In the genomic region with DNA sequence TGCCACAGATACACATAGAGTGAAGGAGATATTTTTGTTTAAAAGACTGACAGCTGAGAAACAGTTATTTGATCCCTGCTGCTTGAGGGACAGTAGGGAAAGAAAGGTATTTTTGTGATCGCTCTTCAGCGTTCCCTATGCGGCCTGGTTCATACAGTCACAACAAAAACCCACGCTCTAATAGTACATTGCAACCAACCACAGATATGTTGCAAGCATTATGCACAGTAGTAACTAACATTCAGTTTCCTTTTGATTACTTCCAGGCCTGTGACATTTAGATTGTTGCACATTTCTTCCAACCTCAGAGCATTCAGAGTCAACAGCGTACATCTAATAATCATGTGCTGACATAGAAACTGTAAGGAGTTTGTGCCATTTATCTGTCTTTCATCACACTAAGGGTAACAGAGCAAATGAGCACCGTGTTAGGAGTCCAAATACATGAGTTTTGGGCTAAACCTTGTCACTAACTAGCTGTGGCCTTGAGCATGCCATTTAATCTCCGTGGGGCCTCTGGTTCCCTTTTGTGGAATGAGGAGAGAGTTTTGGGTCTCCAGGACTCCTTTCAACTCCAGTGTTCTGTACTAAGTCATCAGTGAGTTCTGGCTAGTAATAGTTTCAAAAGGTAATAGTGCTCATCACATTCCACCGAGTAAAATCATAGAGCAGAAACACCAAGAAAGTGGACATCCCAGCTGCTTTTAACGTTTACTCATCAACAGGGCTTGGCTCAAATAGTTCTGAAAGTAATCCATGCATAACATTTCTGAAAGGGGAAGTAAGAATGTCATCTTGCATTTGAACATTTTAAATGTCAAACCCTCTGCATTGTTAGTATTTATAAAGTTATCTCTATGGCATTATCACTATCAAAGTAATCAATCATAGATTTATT, we compare ENCODE assay signal across 7 cellular contexts.
DNase-seq lines count a peak whose midpoint lies in the region; ATAC-seq and TF ChIP-seq lines count a peak whose summit lies in the region.

No MANE protein-coding gene starts in this region.

- H3K4me3 Mint-ChIP-seq in nephron = no peak overlapping the region

- peaks cover 18% of the 10 kb centered on the region for H3K4me1 ChIP-seq in SJSA1 (replicated peaks)

- peaks cover 52% of the 10 kb centered on the region for H3K4me1 Mint-ChIP-seq in nephron

- TF ChIP-seq CTCF in nephron (IDR thresholded peaks at IDR 0.05; ENCODE audit: unreplicated experiment in 3 of 3) = no peak

- H3K36me3 ChIP-seq in SJSA1 (no peaks in the 10 kb centered on the region), MG63 (no peaks in the 10 kb centered on the region)

- peak; percentile 72 for ATAC-seq in GM19025 (IDR thresholded peaks at IDR 0.05; ENCODE audit: low read depth, unreplicated experiment)
- ATAC-seq in HG02981 (IDR thresholded peaks at IDR 0.05; ENCODE audit: unreplicated experiment) = peak; percentile 91

- H3K9me3 Mint-ChIP-seq in nephron = no peaks in the 10 kb centered on the region

- peak overlapping the region; percentile 41 to 66 (median 53) for H3K27ac Mint-ChIP-seq in nephron

- H3K36me3 Mint-ChIP-seq in nephron (ENCODE audit: low read depth) = no peaks in the 10 kb centered on the region

- H3K9me3 ChIP-seq in SJSA1 (replicated peaks) (no peaks in the 10 kb centered on the region), MG63 (no peaks in the 10 kb centered on the region)

- no peaks in the 10 kb centered on the region for H3K27me3 ChIP-seq in SJSA1 (replicated peaks)
- no peaks in the 10 kb centered on the region for H3K27me3 ChIP-seq in MG63

- H3K27me3 Mint-ChIP-seq in nephron (ENCODE audit: low read depth) = no peaks in the 10 kb centered on the region

- H3K4me3 ChIP-seq in SJSA1 (no peak overlapping the region), MG63 (no peak overlapping the region)

- DNase-seq in SJSA1 (ENCODE audit: low read depth in 1 of 2, low spot score in 2 of 2) = peak in 1 of 2 experiments; percentile 12
- DNase-seq in T1000 (lab: John Stamatoyannopoulos, UW) = no peak
- no peak for DNase-seq in NCI-H82 treated with DMSO at 0.1 percent for 48 hours (lab: John Stamatoyannopoulos, UW; ENCODE audit: unreplicated experiment)
- DNase-seq in MG63 = no peak

- peak overlapping the region; percentile 57 for H3K27ac ChIP-seq in SJSA1
